9 cellular contexts compared by ENCODE assay signal in genomic region chr17:2406903-2407790, GRCh38. TPM values are rescaled to one million over a fixed set of nuclear protein-coding genes. Genes with fewer than 3 reads are reported as not detected.
DNase-seq lines count a peak whose midpoint lies in the region; ATAC-seq and TF ChIP-seq lines count a peak whose summit lies in the region.
"Had no signal": no experiment of that assay in that cellular context is flagged by ENCODE, and none has a peak within 500 bp of the region (broad histone marks: within the 10 kb centered on the region; RNA-seq: fewer than 3 reads in every experiment).

No MANE protein-coding gene starts in this region.

- H3K27ac Mint-ChIP-seq in activated naive CD4-positive, alpha-beta T cell treated with anti-CD3 and anti-CD28 coated beads, Interleukin-2, amount 50 U/mL, for 24 hours = peak overlapping the region; percentile 23
- peak overlapping the region; percentile 100 for H3K27ac Mint-ChIP-seq in chondrocyte (ENCODE audit: unreplicated experiment)

- TF ChIP-seq CTCF in chondrocyte (IDR thresholded peaks at IDR 0.05) (no peak), uterus (IDR thresholded peaks at IDR 0.05) (no peak)

- DNase-seq in activated naive CD4-positive, alpha-beta T cell (lab: John Stamatoyannopoulos, UW) = no peak
- peak; percentile 82 for DNase-seq in chondrocyte (ENCODE audit: low spot score)
- DNase-seq in uterus = peak; percentile 75 to 78
- no peak for DNase-seq in stimulated activated CD4-positive, alpha-beta T cell treated with anti-CD3 and anti-CD28 coated beads, Interleukin-1b, Interleukin-23, amount 100 ng/mL, for 48 hours
- DNase-seq: DND-41 had no signal

- intact Hi-C loops in uterus (cut with DNase I; ENCODE audit: low total_unique reads) = no loop called here

- H3K9me3 ChIP-seq in mesodermal cell (ENCODE audit: control insufficient read depth, low read length) = no peaks in the 10 kb centered on the region
- H3K9me3 ChIP-seq in uterus = no peaks in the 10 kb centered on the region

- no peaks in the 10 kb centered on the region for H3K27me3 ChIP-seq in uterus

- H3K36me3 Mint-ChIP-seq in activated naive CD4-positive, alpha-beta T cell treated with anti-CD3 and anti-CD28 coated beads, Interleukin-2, amount 50 U/mL, for 24 hours = no peaks in the 10 kb centered on the region
- H3K36me3 Mint-ChIP-seq in chondrocyte (ENCODE audit: low read depth) = no peaks in the 10 kb centered on the region

- H3K9me3 Mint-ChIP-seq in activated naive CD4-positive, alpha-beta T cell treated with anti-CD3 and anti-CD28 coated beads, Interleukin-2, amount 50 U/mL, for 24 hours = no peaks in the 10 kb centered on the region
- H3K9me3 Mint-ChIP-seq in chondrocyte (ENCODE audit: low read depth) = no peaks in the 10 kb centered on the region

- WGBS in mesodermal cell (ENCODE audit: insufficient coverage in 2 of 2), 2 experiments = 70 to 71% methylated on average over 11 to 13 of the region's 15 CpGs

- H3K36me3 ChIP-seq in mesodermal cell (ENCODE audit: control insufficient read depth, insufficient read depth, low read length) (peaks cover 15% of the 10 kb centered on the region), uterus (no peaks in the 10 kb centered on the region)

- H3K4me1 ChIP-seq in mesodermal cell (ENCODE audit: control insufficient read depth, insufficient read depth, low read length, poor library complexity, severe bottlenecking) (peaks cover 44% of the 10 kb centered on the region), uterus (peaks cover 0 to 17% of the 10 kb centered on the region in 2 donors)

- ATAC-seq in HG03521 (IDR thresholded peaks at IDR 0.05; ENCODE audit: unreplicated experiment) (no peak), GM19328 (IDR thresholded peaks at IDR 0.05; ENCODE audit: unreplicated experiment) (no peak)

- H3K4me1 Mint-ChIP-seq in activated naive CD4-positive, alpha-beta T cell treated with anti-CD3 and anti-CD28 coated beads, Interleukin-2, amount 50 U/mL, for 24 hours = peaks cover 17% of the 10 kb centered on the region
- peaks cover 47% of the 10 kb centered on the region for H3K4me1 Mint-ChIP-seq in chondrocyte (ENCODE audit: low read depth)

- peak in 1 of 2 donors; percentile 41 for TF ChIP-seq POLR2A in uterus (IDR thresholded peaks at IDR 0.05)

- H3K4me3 ChIP-seq in mesodermal cell (ENCODE audit: extremely low read depth, insufficient read depth, low read length, poor library complexity, severe bottlenecking) (no peak overlapping the region), uterus (no peak overlapping the region)

- no peaks in the 10 kb centered on the region for H3K27me3 Mint-ChIP-seq in activated naive CD4-positive, alpha-beta T cell treated with anti-CD3 and anti-CD28 coated beads, Interleukin-2, amount 50 U/mL, for 24 hours
- H3K27me3 Mint-ChIP-seq in chondrocyte (ENCODE audit: low read depth) = no peaks in the 10 kb centered on the region

- H3K4me3 Mint-ChIP-seq in activated naive CD4-positive, alpha-beta T cell treated with anti-CD3 and anti-CD28 coated beads, Interleukin-2, amount 50 U/mL, for 24 hours = no peak overlapping the region
- peak overlapping the region; percentile 58 for H3K4me3 Mint-ChIP-seq in chondrocyte (ENCODE audit: unreplicated experiment)

- H3K27ac ChIP-seq in mesodermal cell (ENCODE audit: low read depth, low read length, severe bottlenecking) (peak overlapping the region; percentile 85), uterus (peak overlapping the region; percentile 83 to 100)

RNA-seq across cellular contexts. Expression of gene MNT, which starts 6.3 kb away (rescaled TPM):
- total RNA-seq in chondrocyte (22.7 to 29.8 TPM (median 29.4 TPM) in 3 replicates), uterus (10 to 100 TPM in 1 of 4 donors, 1 to 10 TPM in 3; 1.8 to 32.6 (median 7.8) TPM)
- 15.3 TPM for polyA plus RNA-seq in mesodermal cell (2013, experiment 1 of 2)
- 12.7 TPM for polyA plus RNA-seq in mesodermal cell (2013, experiment 2 of 2)

Comparison
In these comparisons a context has a peak if more than half of its experiments do, and no peak if none do; other contexts are left out.
1. DNase-seq: peak in chondrocyte (single experiment) and uterus (2 of 2); none in activated naive CD4-positive, alpha-beta T cell (0 of 4) and stimulated activated CD4-positive, alpha-beta T cell treated with anti-CD3 and anti-CD28 coated beads, Interleukin-1b, Interleukin-23, amount 100 ng/mL, for 48 hours (single experiment).